8 cellular contexts compared by ENCODE assay signal in genomic region chr2:26243643-26244478, GRCh38. TPM values are rescaled to one million over a fixed set of nuclear protein-coding genes. Genes with fewer than 3 reads are reported as not detected.
DNase-seq lines count a peak whose midpoint lies in the region; ATAC-seq and TF ChIP-seq lines count a peak whose summit lies in the region.

No MANE protein-coding gene starts in this region.

- H3K4me1 ChIP-seq in HAP-1 (peaks cover 13% of the 10 kb centered on the region), foreskin keratinocyte (peaks cover 19% of the 10 kb centered on the region), neutrophil (ENCODE audit: control insufficient read depth in 1 of 2, insufficient read depth in 1 of 2, low read depth in 1 of 2, low read length in 1 of 2) (peaks cover 48% of the 10 kb centered on the region in 2 experiments)

- peaks cover 7% of the 10 kb centered on the region for H3K36me3 Mint-ChIP-seq in activated CD8-positive, alpha-beta memory T cell treated with anti-CD3 and anti-CD28 coated beads, Interleukin-2, amount 10 ng/mL, durations not matched to agents 7 days and 5 days
- H3K36me3 Mint-ChIP-seq in activated B cell treated with CpG ODN at 0.5 μM for 24 hours (ENCODE audit: low read depth), result peaks cover 28% of the 10 kb centered on the region

- intact Hi-C loops in activated B cell treated with CpG ODN at 0.5 μM for 24 hours (cut with micrococcal nuclease), result loop anchor here (1.0 to 5.0 kb wide), 9 partner anchors 25 to 366 kb away; partner anchors contain the start of gene ASXL2

- in situ Hi-C loops in HAP-1 (cut with MboI; ENCODE audit: low sequenced_read_pairs), result no loop called here

- ATAC-seq in activated CD8-positive, alpha-beta memory T cell treated with anti-CD3 and anti-CD28 coated beads, Interleukin-2, amount 10 ng/mL, durations not matched to agents 7 days and 5 days, result peak; percentile 52
- ATAC-seq in activated B cell treated with CpG ODN at 0.5 μM for 24 hours (ENCODE audit: low read depth) (peak; percentile 40), foreskin keratinocyte (peak; percentile 11)

- H3K4me1 Mint-ChIP-seq in activated CD8-positive, alpha-beta memory T cell treated with anti-CD3 and anti-CD28 coated beads, Interleukin-2, amount 10 ng/mL, durations not matched to agents 7 days and 5 days, result peaks cover 48% of the 10 kb centered on the region
- peaks cover 71% of the 10 kb centered on the region for H3K4me1 Mint-ChIP-seq in activated B cell treated with CpG ODN at 0.5 μM for 24 hours

- peak; percentile 55 for DNase-seq in activated CD8-positive, alpha-beta memory T cell treated with anti-CD3 and anti-CD28 coated beads, Interleukin-2, amount 10 ng/mL, durations not matched to agents 7 days and 5 days
- DNase-seq in activated CD8-positive, alpha-beta memory T cell treated with anti-CD3 and anti-CD28 coated beads for 24 hours, result no peak
- DNase-seq in HAP-1 (ENCODE audit: low spot score in 2 of 2), result peak in 1 of 2 experiments; percentile 44
- DNase-seq in LNCaP clone FGC (ENCODE audit: low read depth), result no peak
- no peak for DNase-seq in activated B cell treated with CpG ODN at 0.5 μM for 24 hours
- DNase-seq in foreskin keratinocyte, result peak; percentile 12 to 65
- DNase-seq in activated gamma-delta T cell (lab: John Stamatoyannopoulos, UW), result no peak

- peak overlapping the region; percentile 99 for H3K27ac ChIP-seq in foreskin keratinocyte
- H3K27ac ChIP-seq in neutrophil, result peak overlapping the region; percentile 97

- peak overlapping the region; percentile 99 for H3K27ac Mint-ChIP-seq in activated CD8-positive, alpha-beta memory T cell treated with anti-CD3 and anti-CD28 coated beads, Interleukin-2, amount 10 ng/mL, durations not matched to agents 7 days and 5 days
- peak overlapping the region; percentile 100 for H3K27ac Mint-ChIP-seq in activated B cell treated with CpG ODN at 0.5 μM for 24 hours

- POLR2A ChIA-PET in activated B cell treated with CpG ODN at 0.5 μM for 24 hours (lab: Charles Lee), result interaction anchor here (0.6 to 5.4 kb wide), 11 partner anchors 25 to 1343 kb away, joined by 3 to 43 read pairs (median 6); partner anchors contain the start of genes ADGRF3, ASXL2, RAB10 and SELENOI

- H3K36me3 ChIP-seq in HAP-1 (replicated peaks) (peaks cover under 1% of the 10 kb centered on the region; the same call in 1 of the 2 replicates), neutrophil (no peaks in the 10 kb centered on the region)

- H3K4me3 Mint-ChIP-seq in activated CD8-positive, alpha-beta memory T cell treated with anti-CD3 and anti-CD28 coated beads, Interleukin-2, amount 10 ng/mL, durations not matched to agents 7 days and 5 days, result peak overlapping the region; percentile 96
- peak overlapping the region; percentile 97 for H3K4me3 Mint-ChIP-seq in activated B cell treated with CpG ODN at 0.5 μM for 24 hours

- H3K9me3 ChIP-seq in HAP-1 (no peaks in the 10 kb centered on the region), neutrophil (no peaks in the 10 kb centered on the region)

- H3K4me3 ChIP-seq in HAP-1 (peak overlapping the region; percentile 96), LNCaP clone FGC (ENCODE audit: low read depth, low read length) (peak overlapping the region; percentile 98), neutrophil (ENCODE audit: low read depth in 1 of 2, low read length in 1 of 2) (peak overlapping the region; percentile 83 to 95)

- H3K27me3 ChIP-seq in HAP-1 (ENCODE audit: low read depth), result no peaks in the 10 kb centered on the region
- H3K27me3 ChIP-seq in foreskin keratinocyte, result no peaks in the 10 kb centered on the region
- no peaks in the 10 kb centered on the region for H3K27me3 ChIP-seq in neutrophil

- H3K9me3 Mint-ChIP-seq in activated CD8-positive, alpha-beta memory T cell treated with anti-CD3 and anti-CD28 coated beads, Interleukin-2, amount 10 ng/mL, durations not matched to agents 7 days and 5 days (ENCODE audit: low read depth), result no peaks in the 10 kb centered on the region
- H3K9me3 Mint-ChIP-seq in activated B cell treated with CpG ODN at 0.5 μM for 24 hours, result no peaks in the 10 kb centered on the region

- no peaks in the 10 kb centered on the region for H3K27me3 Mint-ChIP-seq in activated CD8-positive, alpha-beta memory T cell treated with anti-CD3 and anti-CD28 coated beads, Interleukin-2, amount 10 ng/mL, durations not matched to agents 7 days and 5 days
- H3K27me3 Mint-ChIP-seq in activated B cell treated with CpG ODN at 0.5 μM for 24 hours, result no peaks in the 10 kb centered on the region

- CTCF ChIA-PET in activated CD8-positive, alpha-beta memory T cell treated with anti-CD3 and anti-CD28 coated beads, Interleukin-2, amount 10 ng/mL, durations not matched to agents 7 days and 5 days (lab: Charles Lee), result interaction anchor here (0.7 to 3.9 kb wide), 13 partner anchors 8 to 334 kb away, joined by 3 to 17 read pairs (median 5); no protein-coding TSS in a partner anchor
- CTCF ChIA-PET in activated B cell treated with CpG ODN at 0.5 μM for 24 hours (lab: Charles Lee), result interaction anchor here (0.8 to 1.0 kb wide), 3 partner anchors 12 to 156 kb away, joined by 3 read pairs; no protein-coding TSS in a partner anchor

- TF ChIP-seq CTCF in LNCaP clone FGC (IDR thresholded peaks at IDR 0.05; ENCODE audit: control insufficient read depth, extremely low read depth, insufficient read depth), result no peak
- no peak for TF ChIP-seq CTCF in activated B cell treated with CpG ODN at 0.5 μM for 24 hours (IDR thresholded peaks at IDR 0.05)
- TF ChIP-seq CTCF in foreskin keratinocyte (conservative IDR thresholded peaks at IDR 0.05), result no peak
- TF ChIP-seq CTCF in neutrophil (IDR thresholded peaks at IDR 0.05), result no peak

RNA-seq across cellular contexts. Expression of gene HADHA, which starts 0.6 kb away (rescaled TPM):
- total RNA-seq in activated CD8-positive, alpha-beta memory T cell treated with anti-CD3 and anti-CD28 coated beads, Interleukin-2, amount 10 ng/mL, durations not matched to agents 7 days and 5 days, result 100 to 1,000 TPM; 117 to 145 TPM
- total RNA-seq in activated B cell treated with CpG ODN at 0.5 μM for 24 hours (127 and 128 TPM in 2 replicates), foreskin keratinocyte (130 and 143 TPM in 2 replicates)
- polyA plus RNA-seq in foreskin keratinocyte, result 108 and 126 TPM in 2 replicates

RNA-seq across cellular contexts. Expression of gene HADHB, which starts 0.9 kb away (rescaled TPM):
- 10 to 100 TPM; 55.8 to 83.5 TPM for total RNA-seq in activated CD8-positive, alpha-beta memory T cell treated with anti-CD3 and anti-CD28 coated beads, Interleukin-2, amount 10 ng/mL, durations not matched to agents 7 days and 5 days
- total RNA-seq in activated B cell treated with CpG ODN at 0.5 μM for 24 hours (62.4 and 65.6 TPM in 2 replicates), foreskin keratinocyte (68.9 and 74.9 TPM in 2 replicates)
- polyA plus RNA-seq in foreskin keratinocyte, result 56.1 and 63.2 TPM in 2 replicates

Comparison
In these comparisons a context has a peak if more than half of its experiments do, and no peak if none do; other contexts are left out.
1. DNase-seq: peak in activated CD8-positive, alpha-beta memory T cell treated with anti-CD3 and anti-CD28 coated beads, Interleukin-2, amount 10 ng/mL, durations not matched to agents 7 days and 5 days (single experiment) and foreskin keratinocyte (2 of 2); none in activated CD8-positive, alpha-beta memory T cell treated with anti-CD3 and anti-CD28 coated beads for 24 hours (single experiment), LNCaP clone FGC (single experiment), activated B cell treated with CpG ODN at 0.5 μM for 24 hours (single experiment) and activated gamma-delta T cell (single experiment).
2. Peak in every context shown above with its lines, with median percentiles within 50 percentile points of each other: ATAC-seq and H3K4me3 ChIP-seq.